ENCODE assay signal across 16 cellular contexts in the genomic region with DNA sequence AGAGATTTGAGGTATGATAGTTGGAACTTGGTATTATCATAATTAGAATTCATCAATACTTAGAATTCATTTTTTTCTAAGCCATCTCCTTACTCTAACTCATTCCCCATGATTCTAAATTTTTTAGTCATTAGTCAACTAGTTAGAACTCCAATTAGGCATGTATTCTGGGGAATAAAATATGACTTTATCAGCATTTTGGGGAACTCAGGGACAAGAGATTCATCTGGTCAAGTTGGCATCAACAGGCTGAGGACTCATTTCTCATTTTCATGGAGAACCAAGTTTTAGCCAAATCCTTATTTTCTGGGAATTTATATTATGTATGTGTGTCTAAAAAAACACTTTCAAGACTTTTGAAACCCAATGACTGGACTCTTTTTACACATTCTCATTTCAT. TPM values are rescaled to one million over a fixed set of nuclear protein-coding genes. Genes with fewer than 3 reads are reported as not detected.
DNase-seq lines count a peak whose midpoint lies in the region; ATAC-seq and TF ChIP-seq lines count a peak whose summit lies in the region.
"Had no signal": no experiment of that assay in that cellular context is flagged by ENCODE, and none has a peak within 500 bp of the region (broad histone marks: within the 10 kb centered on the region; RNA-seq: fewer than 3 reads in every experiment).

No MANE protein-coding gene starts in this region.

- no peak overlapping the region for H3K4me3 ChIP-seq in A673 (ENCODE audit: low read depth, low read length, poor library complexity, severe bottlenecking)
- no peak overlapping the region for H3K4me3 ChIP-seq in right lobe of liver
- H3K4me3 ChIP-seq: ascending aorta, left lung had no signal

- H3K36me3 Mint-ChIP-seq in activated T-helper 1 cell treated with anti-CD3 and anti-CD28 coated beads, Interleukin-12 subunit alpha, Interleukin-12 subunit beta, Interleukin-2, Interleukin-4 antibody, amounts not matched to agents 30 ng/mL and 10 ng/mL and 1 ng/mL, durations not matched to agents 14 hours and 24 hours and 36 hours (ENCODE audit: low read depth), result peaks cover 12% of the 10 kb centered on the region

- no peaks in the 10 kb centered on the region for H3K9me3 Mint-ChIP-seq in activated T-helper 1 cell treated with anti-CD3 and anti-CD28 coated beads, Interleukin-12 subunit alpha, Interleukin-12 subunit beta, Interleukin-2, Interleukin-4 antibody, amounts not matched to agents 30 ng/mL and 10 ng/mL and 1 ng/mL, durations not matched to agents 14 hours and 24 hours and 36 hours
- H3K9me3 Mint-ChIP-seq: dendritic cell treated with granulocyte-macrophage colony-stimulating factor and Interleukin-4, amounts not matched to agents 40 ng/mL and 50 ng/mL, for 4 days; stimulated activated naive CD8-positive, alpha-beta T cell treated with anti-CD3 and anti-CD28 coated beads, Interleukin-15, amount 100 ng/mL, for 72 hours had no signal

- ATAC-seq in right lobe of liver (no peak), left lobe of liver (no peak)
- ATAC-seq: stimulated activated naive CD8-positive, alpha-beta T cell treated with anti-CD3 and anti-CD28 coated beads, Interleukin-15, amount 100 ng/mL, for 72 hours had no signal

- CTCF ChIA-PET in A673 (lab: Charles Lee), result no interaction called here

- H3K27ac ChIP-seq in A673 (ENCODE audit: low read depth, low read length, poor library complexity, severe bottlenecking) (peak overlapping the region; percentile 63), right lobe of liver (peak overlapping the region in 2 of 3 donors; percentile 41 to 86)
- H3K27ac ChIP-seq: ascending aorta, parathyroid adenoma had no signal

- intact Hi-C loops in A673 (cut with micrococcal nuclease; ENCODE audit: unreplicated experiment), result no loop called here
- intact Hi-C loops in activated T-helper 1 cell treated with anti-CD3 and anti-CD28 coated beads, Interleukin-12 subunit alpha, Interleukin-12 subunit beta, Interleukin-2, Interleukin-4 antibody, amounts not matched to agents 30 ng/mL and 10 ng/mL and 1 ng/mL, durations not matched to agents 14 hours and 24 hours and 36 hours (cut with micrococcal nuclease), result loop anchor here (1.0 to 10.0 kb wide), 4 partner anchors 8 to 289 kb away; no protein-coding TSS in a partner anchor
- intact Hi-C loops in right lobe of liver (cut with DNase I), result no loop called here

- no peaks in the 10 kb centered on the region for H3K27me3 ChIP-seq in A673 (replicated peaks; ENCODE audit: insufficient read depth, low read depth, low read length, poor library complexity)
- H3K27me3 ChIP-seq in right lobe of liver, result no peaks in the 10 kb centered on the region
- H3K27me3 ChIP-seq: ascending aorta, left lung had no signal

- H3K27ac Mint-ChIP-seq in activated T-helper 1 cell treated with anti-CD3 and anti-CD28 coated beads, Interleukin-12 subunit alpha, Interleukin-12 subunit beta, Interleukin-2, Interleukin-4 antibody, amounts not matched to agents 30 ng/mL and 10 ng/mL and 1 ng/mL, durations not matched to agents 14 hours and 24 hours and 36 hours, result peak overlapping the region; percentile 11
- H3K27ac Mint-ChIP-seq: dendritic cell treated with granulocyte-macrophage colony-stimulating factor and Interleukin-4, amounts not matched to agents 40 ng/mL and 50 ng/mL, for 4 days had no signal

- no peaks in the 10 kb centered on the region for H3K27me3 Mint-ChIP-seq in activated T-helper 1 cell treated with anti-CD3 and anti-CD28 coated beads, Interleukin-12 subunit alpha, Interleukin-12 subunit beta, Interleukin-2, Interleukin-4 antibody, amounts not matched to agents 30 ng/mL and 10 ng/mL and 1 ng/mL, durations not matched to agents 14 hours and 24 hours and 36 hours (ENCODE audit: insufficient read depth)
- H3K27me3 Mint-ChIP-seq: dendritic cell treated with granulocyte-macrophage colony-stimulating factor and Interleukin-4, amounts not matched to agents 40 ng/mL and 50 ng/mL, for 4 days; stimulated activated naive CD8-positive, alpha-beta T cell treated with anti-CD3 and anti-CD28 coated beads, Interleukin-15, amount 100 ng/mL, for 72 hours had no signal

- no peak for DNase-seq in A673 (ENCODE audit: low spot score)
- DNase-seq in EL, result peak; percentile 66
- DNase-seq in activated T-helper 1 cell treated with anti-CD3 and anti-CD28 coated beads, Interleukin-12 subunit alpha, Interleukin-12 subunit beta, Interleukin-2, Interleukin-4 antibody, amounts not matched to agents 30 ng/mL and 10 ng/mL and 1 ng/mL, durations not matched to agents 14 hours and 24 hours and 36 hours (ENCODE audit: low spot score), result no peak
- DNase-seq in right lobe of liver, result no peak
- DNase-seq in activated T-cell treated with anti-CD3 and anti-CD28 coated beads for 4 hours, result no peak
- DNase-seq in left lobe of liver (ENCODE audit: low spot score), result no peak
- no peak for DNase-seq in 8988T
- DNase-seq in NCI-H187 (lab: John Stamatoyannopoulos, UW), result no peak
- DNase-seq: left lung; MM.1S; NCI-H2029; OCI-M1; stimulated activated naive CD8-positive, alpha-beta T cell treated with anti-CD3 and anti-CD28 coated beads, Interleukin-15, amount 100 ng/mL, for 72 hours had no signal

- peaks cover 20% of the 10 kb centered on the region for H3K4me1 Mint-ChIP-seq in activated T-helper 1 cell treated with anti-CD3 and anti-CD28 coated beads, Interleukin-12 subunit alpha, Interleukin-12 subunit beta, Interleukin-2, Interleukin-4 antibody, amounts not matched to agents 30 ng/mL and 10 ng/mL and 1 ng/mL, durations not matched to agents 14 hours and 24 hours and 36 hours (ENCODE audit: low read depth)

- TF ChIP-seq POLR2A in right lobe of liver (IDR thresholded peaks at IDR 0.05), result no peak

- H3K4me3 Mint-ChIP-seq in activated T-helper 1 cell treated with anti-CD3 and anti-CD28 coated beads, Interleukin-12 subunit alpha, Interleukin-12 subunit beta, Interleukin-2, Interleukin-4 antibody, amounts not matched to agents 30 ng/mL and 10 ng/mL and 1 ng/mL, durations not matched to agents 14 hours and 24 hours and 36 hours, result no peak overlapping the region
- H3K4me3 Mint-ChIP-seq: dendritic cell treated with granulocyte-macrophage colony-stimulating factor and Interleukin-4, amounts not matched to agents 40 ng/mL and 50 ng/mL, for 4 days; stimulated activated naive CD8-positive, alpha-beta T cell treated with anti-CD3 and anti-CD28 coated beads, Interleukin-15, amount 100 ng/mL, for 72 hours had no signal

- no peaks in the 10 kb centered on the region for H3K36me3 ChIP-seq in A673 (ENCODE audit: insufficient read depth, low read length, poor library complexity, severe bottlenecking)
- no peaks in the 10 kb centered on the region for H3K36me3 ChIP-seq in right lobe of liver
- H3K36me3 ChIP-seq: ascending aorta, left lung had no signal

- H3K4me1 ChIP-seq in A673 (ENCODE audit: insufficient read depth, low read length, poor library complexity, severe bottlenecking) (peaks cover 36% of the 10 kb centered on the region), right lobe of liver (peaks cover 0 to 66% (median 23%) of the 10 kb centered on the region in 4 donors)
- H3K4me1 ChIP-seq: ascending aorta, parathyroid adenoma had no signal

- POLR2A ChIA-PET in A673 (lab: Charles Lee; ENCODE audit: low non-redundant PET), result no interaction called here

- no peaks in the 10 kb centered on the region for H3K9me3 ChIP-seq in A673 (ENCODE audit: low read depth, low read length, poor library complexity, severe bottlenecking)
- H3K9me3 ChIP-seq in right lobe of liver, result no peaks in the 10 kb centered on the region
- H3K9me3 ChIP-seq: ascending aorta, left lung had no signal

- TF ChIP-seq CTCF in A673 (conservative IDR thresholded peaks at IDR 0.05; ENCODE audit: low read depth, low read length) (no peak), right lobe of liver (IDR thresholded peaks at IDR 0.05) (no peak)

- no TSS peak for BruUV-seq in A673 (replicated peaks; lab: Mats Ljungman, UMichigan)

RNA-seq across cellular contexts. Expression of a gene that starts 29.2 kb away (rescaled TPM):
- total RNA-seq in A673 (2021), result 37.2 and 40.5 TPM in 2 replicates
- 26.7 and 27.6 TPM in 2 replicates for total RNA-seq in activated T-helper 1 cell treated with anti-CD3 and anti-CD28 coated beads, Interleukin-12 subunit alpha, Interleukin-12 subunit beta, Interleukin-2, Interleukin-4 antibody, amounts not matched to agents 30 ng/mL and 10 ng/mL and 1 ng/mL, durations not matched to agents 14 hours and 24 hours and 36 hours
- total RNA-seq in right lobe of liver, result 10 to 100 TPM; 11.1 to 24.0 (median 14.8) TPM
- total RNA-seq in left lobe of liver, result 13.2 TPM
